Comparison of ENCODE assay signal across 17 cellular contexts in genomic region chr6:161057103-161058091, GRCh38.
DNase-seq lines count a peak whose midpoint lies in the region; ATAC-seq, FAIRE-seq and TF ChIP-seq lines count a peak whose summit lies in the region.
"Had no signal": no experiment of that assay in that cellular context is flagged by ENCODE, and none has a peak within 500 bp of the region (broad histone marks: within the 10 kb centered on the region; RNA-seq: fewer than 3 reads in every experiment).

No MANE protein-coding gene starts in this region.

- H3K36me3 Mint-ChIP-seq in progenitor cell of endocrine pancreas (ENCODE audit: insufficient read depth) (peaks cover 6% of the 10 kb centered on the region), HFFc6 (ENCODE audit: low read depth) (peaks cover 9% of the 10 kb centered on the region)

- H3K27ac Mint-ChIP-seq in progenitor cell of endocrine pancreas, result peak overlapping the region; percentile 27
- H3K27ac Mint-ChIP-seq in HFFc6, result no peak overlapping the region
- H3K27ac Mint-ChIP-seq: IgD-negative memory B cell had no signal

- no peak for DNase-seq in cardiac muscle cell (ENCODE audit: low read depth in 1 of 2, low spot score in 1 of 2)
- no peak for DNase-seq in left ventricle myocardium inferior
- DNase-seq in NCI-H1417 treated with DMSO at 0.1 percent for 48 hours (lab: John Stamatoyannopoulos, UW), result peak; percentile 15
- peak in 1 of 4 experiments; percentile 18 for DNase-seq in K562 (ENCODE audit: extremely low read depth in 1 of 4, low spot score in 3 of 4)
- DNase-seq in progenitor cell of endocrine pancreas (ENCODE audit: low spot score, unreplicated experiment), result no peak
- no peak for DNase-seq in HFFc6
- DNase-seq in Karpas-422, result no peak
- DNase-seq: activated CD4-positive, alpha-beta T cell treated with anti-CD3 and anti-CD28 coated beads for 48 hours; activated CD8-positive, alpha-beta memory T cell treated with anti-CD3 and anti-CD28 coated beads, Interleukin-2, amount 50 U/mL, for 48 hours; MV-4-11; NCI-H446; sigmoid colon; stimulated activated CD4-positive, alpha-beta T cell treated with anti-CD3 and anti-CD28 coated beads, Interleukin-2, amount 100 ng/mL, for 24 hours had no signal

- H3K9me1 ChIP-seq in K562 (ENCODE audit: control insufficient read depth, insufficient read depth, low read length), result no peaks in the 10 kb centered on the region

- TF ChIP-seq RAD21 in K562 (CRISPR knock-in tag; conservative IDR thresholded peaks at IDR 0.05 in 1 of 2, IDR thresholded peaks at IDR 0.05 in 1 of 2), result no peak

- peak overlapping the region; percentile 26 for H3K27ac ChIP-seq in cardiac muscle cell
- H3K27ac ChIP-seq in left ventricle myocardium inferior (replicated peaks), result no peak overlapping the region
- H3K27ac ChIP-seq in K562 (ENCODE audit: extremely low read depth, low read depth, low read length), result no peak overlapping the region
- no peak overlapping the region for H3K27ac ChIP-seq in gastroesophageal sphincter
- H3K27ac ChIP-seq in Karpas-422 (ENCODE audit: low read length), result no peak overlapping the region
- H3K27ac ChIP-seq: sigmoid colon, SJSA1 had no signal

- CTCF ChIA-PET in K562 (lab: Yijun Ruan, JAX; ENCODE audit: low intra/inter-chr PET ratio), result no interaction called here

- TF ChIP-seq POLR2A in K562 (conservative IDR thresholded peaks at IDR 0.05) (no peak), gastroesophageal sphincter (IDR thresholded peaks at IDR 0.05) (no peak)

- no TSS peak for BruUV-seq in K562 (replicated peaks; lab: Mats Ljungman, UMichigan)

- FAIRE-seq in K562 (lab: Jason Lieb, UNC), result no peak

- TF ChIP-seq CTCF in cardiac muscle cell (IDR thresholded peaks at IDR 0.05; ENCODE audit: low read depth, low read length), result no peak
- no peak for TF ChIP-seq CTCF in left ventricle myocardium inferior (IDR thresholded peaks at IDR 0.05; ENCODE audit: borderline replicate concordance)
- TF ChIP-seq CTCF in K562 (IDR thresholded peaks at IDR 0.05 in 2 of 3, conservative IDR thresholded peaks at IDR 0.05 in 1 of 3; ENCODE audit: insufficient read depth in 2 of 3, low read depth in 1 of 3, low read length in 3 of 3), result no peak
- no peak for TF ChIP-seq CTCF in progenitor cell of endocrine pancreas (IDR thresholded peaks at IDR 0.05; ENCODE audit: unreplicated experiment)
- TF ChIP-seq CTCF in HFFc6 (IDR thresholded peaks at IDR 0.05), result no peak
- no peak for TF ChIP-seq CTCF in gastroesophageal sphincter (IDR thresholded peaks at IDR 0.05)

- no peak overlapping the region for H2AFZ ChIP-seq in K562 (ENCODE audit: low read depth, low read length)
- H2AFZ ChIP-seq in Karpas-422 (ENCODE audit: low read length), result no peak overlapping the region

- H3K9me2 ChIP-seq in Karpas-422 (replicated peaks; ENCODE audit: insufficient read depth, low read length), result no peaks in the 10 kb centered on the region

- H3K9me3 Mint-ChIP-seq in progenitor cell of endocrine pancreas (ENCODE audit: low read depth) (no peaks in the 10 kb centered on the region), HFFc6 (no peaks in the 10 kb centered on the region)
- H3K9me3 Mint-ChIP-seq: activated naive CD4-positive, alpha-beta T cell treated with anti-CD3 and anti-CD28 coated beads, Interleukin-2, amount 50 U/mL, for 24 hours; IgD-negative memory B cell had no signal

- no peak overlapping the region for H3K4me3 ChIP-seq in cardiac muscle cell
- no peak overlapping the region for H3K4me3 ChIP-seq in left ventricle myocardium inferior
- no peak overlapping the region for H3K4me3 ChIP-seq in K562
- H3K4me3 ChIP-seq in gastroesophageal sphincter, result no peak overlapping the region
- no peak overlapping the region for H3K4me3 ChIP-seq in Karpas-422 (ENCODE audit: low read length)
- H3K4me3 ChIP-seq: sigmoid colon, SJSA1 had no signal

- peaks cover 27% of the 10 kb centered on the region for H3K79me2 ChIP-seq in K562 (ENCODE audit: control insufficient read depth, insufficient read depth, low read length)
- H3K79me2 ChIP-seq in Karpas-422 (ENCODE audit: low read length), result no peaks in the 10 kb centered on the region

- H3K36me3 ChIP-seq in cardiac muscle cell (no peaks in the 10 kb centered on the region), left ventricle myocardium inferior (no peaks in the 10 kb centered on the region), K562 (ENCODE audit: control insufficient read depth, insufficient read depth, low read length) (peaks cover 22% of the 10 kb centered on the region; the same call in 2 of the 3 replicates), gastroesophageal sphincter (peaks cover 0 to 6% of the 10 kb centered on the region in 2 donors), Karpas-422 (ENCODE audit: insufficient read depth, low read length) (no peaks in the 10 kb centered on the region)
- H3K36me3 ChIP-seq: sigmoid colon, SJSA1 had no signal

- H3K4me3 Mint-ChIP-seq in progenitor cell of endocrine pancreas (ENCODE audit: low read depth) (no peak overlapping the region), HFFc6 (no peak overlapping the region)
- H3K4me3 Mint-ChIP-seq: activated naive CD4-positive, alpha-beta T cell treated with anti-CD3 and anti-CD28 coated beads, Interleukin-2, amount 50 U/mL, for 24 hours; IgD-negative memory B cell had no signal

- WGBS in K562 (ENCODE audit: insufficient coverage, low coverage, missing lambda C conversion rate), result 55% methylated on average over 11 of the region's 11 CpGs
- 74 to 83% methylated on average over 10 of the region's 11 CpGs for WGBS in gastroesophageal sphincter (ENCODE audit: low coverage in 1 of 2), 2 donors

- no peaks in the 10 kb centered on the region for H3K27me3 ChIP-seq in cardiac muscle cell
- H3K27me3 ChIP-seq in left ventricle myocardium inferior (ENCODE audit: low read depth), result no peaks in the 10 kb centered on the region
- no peaks in the 10 kb centered on the region for H3K27me3 ChIP-seq in K562 (ENCODE audit: control insufficient read depth in 2 of 2, insufficient read depth in 2 of 2, low read length in 2 of 2)
- H3K27me3 ChIP-seq in gastroesophageal sphincter, result no peaks in the 10 kb centered on the region
- no peaks in the 10 kb centered on the region for H3K27me3 ChIP-seq in Karpas-422 (ENCODE audit: low read length)
- H3K27me3 ChIP-seq: sigmoid colon, SJSA1 had no signal

- H3K4me1 Mint-ChIP-seq in progenitor cell of endocrine pancreas (ENCODE audit: low read depth), result peaks cover 18% of the 10 kb centered on the region
- no peaks in the 10 kb centered on the region; the same call in 1 of the 2 replicates for H3K4me1 Mint-ChIP-seq in HFFc6 (ENCODE audit: low read depth)

- H3K4me2 ChIP-seq in K562 (ENCODE audit: insufficient read depth, low read length) (no peak overlapping the region), Karpas-422 (ENCODE audit: low read depth, low read length, poor library complexity, severe bottlenecking) (no peak overlapping the region)

- in situ Hi-C loops in K562 (cut with MboI), result no loop called here

- no peaks in the 10 kb centered on the region for H4K20me1 ChIP-seq in K562 (replicated peaks; ENCODE audit: control insufficient read depth, insufficient read depth, low read length)
- H4K20me1 ChIP-seq in Karpas-422 (ENCODE audit: insufficient read depth, low read depth, low read length), result no peaks in the 10 kb centered on the region

- peak; percentile 68 for ATAC-seq in K562
- ATAC-seq in gastroesophageal sphincter, result no peak

- H3K4me1 ChIP-seq in cardiac muscle cell (ENCODE audit: low read depth) (no peaks in the 10 kb centered on the region), left ventricle myocardium inferior (peaks cover 10% of the 10 kb centered on the region), K562 (replicated peaks in 1 of 2; ENCODE audit: control insufficient read depth in 2 of 2, insufficient read depth in 2 of 2, low read length in 2 of 2) (0 out of 5 replicates have a peak, but pooled peaks cover 0 to 2% of the 10 kb centered on the region in 2 experiments), gastroesophageal sphincter (no peaks in the 10 kb centered on the region), Karpas-422 (ENCODE audit: low read length) (no peaks in the 10 kb centered on the region)
- H3K4me1 ChIP-seq: sigmoid colon, SJSA1 had no signal

- TF ChIP-seq EP300 in K562 (IDR thresholded peaks at IDR 0.05; ENCODE audit: low read length) (no peak), gastroesophageal sphincter (IDR thresholded peaks at IDR 0.05) (no peak)

- H3K9ac ChIP-seq in K562 (ENCODE audit: insufficient read depth in 1 of 2, low read depth in 2 of 2, low read length in 2 of 2) (no peak overlapping the region), Karpas-422 (ENCODE audit: low read length) (no peak overlapping the region)

- intact Hi-C loops in left ventricle myocardium inferior (cut with micrococcal nuclease) (no loop called here), K562 (cut with micrococcal nuclease) (no loop called here)

- no peaks in the 10 kb centered on the region for H3K27me3 Mint-ChIP-seq in progenitor cell of endocrine pancreas
- H3K27me3 Mint-ChIP-seq in HFFc6 (ENCODE audit: insufficient read depth), result no peaks in the 10 kb centered on the region
- H3K27me3 Mint-ChIP-seq: activated naive CD4-positive, alpha-beta T cell treated with anti-CD3 and anti-CD28 coated beads, Interleukin-2, amount 50 U/mL, for 24 hours; IgD-negative memory B cell had no signal

- POLR2A ChIA-PET in K562 (lab: Yijun Ruan, JAX), result interaction anchor here (0.6 to 1.4 kb wide), 4 partner anchors 10 to 539 kb away, joined by 3 to 7 read pairs (median 4); no protein-coding TSS in a partner anchor

- no peaks in the 10 kb centered on the region for H3K9me3 ChIP-seq in cardiac muscle cell (ENCODE audit: low read depth)
- peaks cover 6% of the 10 kb centered on the region for H3K9me3 ChIP-seq in left ventricle myocardium inferior (replicated peaks)
- 0 out of 2 replicates have a peak, but pooled peaks cover 2% of the 10 kb centered on the region for H3K9me3 ChIP-seq in K562 (replicated peaks; ENCODE audit: control insufficient read depth, insufficient read depth, low read depth, low read length)
- no peaks in the 10 kb centered on the region for H3K9me3 ChIP-seq in gastroesophageal sphincter
- H3K9me3 ChIP-seq in Karpas-422 (ENCODE audit: low read length), result no peaks in the 10 kb centered on the region
- H3K9me3 ChIP-seq: sigmoid colon, SJSA1 had no signal

TF ChIP-seq in K562, 482 proteins besides CTCF, POLR2A, EP300 and RAD21:
- TF ChIP-seq BHLHE40 (IDR thresholded peaks at IDR 0.05; ENCODE audit: low read length) (peak; percentile 60), SNRNP70 (optimal IDR thresholded peaks at IDR 0.05; ENCODE audit: low read depth, low read length) (no peak)
